1 cellular context compared by ENCODE assay signal in genomic region chr2:188076149-188077056, GRCh38.
A peak's percentile ranks its signal among the peaks of the same experiment; 100 is the strongest.
TF ChIP-seq lines count a peak whose summit lies in the region.

No MANE protein-coding gene starts in this region.

TF ChIP-seq in GM12878, 131 proteins besides CTCF, POLR2A, EP300 and RAD21 (continued from another document):
- TF ChIP-seq ZBTB11 (CRISPR knock-in tag; IDR thresholded peaks at IDR 0.05) = no peak
- TF ChIP-seq ZZZ3 (IDR thresholded peaks at IDR 0.05; ENCODE audit: control insufficient read depth, insufficient read length, low read depth) = no peak
- no peak for TF ChIP-seq MEF2B (IDR thresholded peaks at IDR 0.05; ENCODE audit: partially characterized antibody, poor library complexity, severe bottlenecking)
- no peak for TF ChIP-seq HDGF (IDR thresholded peaks at IDR 0.05)
- peak; percentile 75 for TF ChIP-seq TBL1XR1 (IDR thresholded peaks at IDR 0.05; ENCODE audit: low read depth, low read length)
- TF ChIP-seq, protein P1, sequence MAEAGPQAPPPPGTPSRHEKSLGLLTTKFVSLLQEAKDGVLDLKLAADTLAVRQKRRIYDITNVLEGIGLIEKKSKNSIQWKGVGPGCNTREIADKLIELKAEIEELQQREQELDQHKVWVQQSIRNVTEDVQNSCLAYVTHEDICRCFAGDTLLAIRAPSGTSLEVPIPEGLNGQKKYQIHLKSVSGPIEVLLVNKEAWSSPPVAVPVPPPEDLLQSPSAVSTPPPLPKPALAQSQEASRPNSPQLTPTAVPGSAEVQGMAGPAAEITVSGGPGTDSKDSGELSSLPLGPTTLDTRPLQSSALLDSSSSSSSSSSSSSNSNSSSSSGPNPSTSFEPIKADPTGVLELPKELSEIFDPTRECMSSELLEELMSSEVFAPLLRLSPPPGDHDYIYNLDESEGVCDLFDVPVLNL (IDR thresholded peaks at IDR 0.05; ENCODE audit: low read depth, low read length) = no peak
- TF ChIP-seq RB1 (IDR thresholded peaks at IDR 0.05; ENCODE audit: borderline replicate concordance) = no peak
- TF ChIP-seq, protein P2, sequence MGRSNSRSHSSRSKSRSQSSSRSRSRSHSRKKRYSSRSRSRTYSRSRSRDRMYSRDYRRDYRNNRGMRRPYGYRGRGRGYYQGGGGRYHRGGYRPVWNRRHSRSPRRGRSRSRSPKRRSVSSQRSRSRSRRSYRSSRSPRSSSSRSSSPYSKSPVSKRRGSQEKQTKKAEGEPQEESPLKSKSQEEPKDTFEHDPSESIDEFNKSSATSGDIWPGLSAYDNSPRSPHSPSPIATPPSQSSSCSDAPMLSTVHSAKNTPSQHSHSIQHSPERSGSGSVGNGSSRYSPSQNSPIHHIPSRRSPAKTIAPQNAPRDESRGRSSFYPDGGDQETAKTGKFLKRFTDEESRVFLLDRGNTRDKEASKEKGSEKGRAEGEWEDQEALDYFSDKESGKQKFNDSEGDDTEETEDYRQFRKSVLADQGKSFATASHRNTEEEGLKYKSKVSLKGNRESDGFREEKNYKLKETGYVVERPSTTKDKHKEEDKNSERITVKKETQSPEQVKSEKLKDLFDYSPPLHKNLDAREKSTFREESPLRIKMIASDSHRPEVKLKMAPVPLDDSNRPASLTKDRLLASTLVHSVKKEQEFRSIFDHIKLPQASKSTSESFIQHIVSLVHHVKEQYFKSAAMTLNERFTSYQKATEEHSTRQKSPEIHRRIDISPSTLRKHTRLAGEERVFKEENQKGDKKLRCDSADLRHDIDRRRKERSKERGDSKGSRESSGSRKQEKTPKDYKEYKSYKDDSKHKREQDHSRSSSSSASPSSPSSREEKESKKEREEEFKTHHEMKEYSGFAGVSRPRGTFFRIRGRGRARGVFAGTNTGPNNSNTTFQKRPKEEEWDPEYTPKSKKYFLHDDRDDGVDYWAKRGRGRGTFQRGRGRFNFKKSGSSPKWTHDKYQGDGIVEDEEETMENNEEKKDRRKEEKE (IDR thresholded peaks at IDR 0.05) = no peak
- peak in 1 of 2 experiments; percentile 69; a peak in 1 of 4 replicates for TF ChIP-seq CEBPB (IDR thresholded peaks at IDR 0.05; ENCODE audit: borderline replicate concordance in 1 of 2, low read depth in 2 of 2, low read length in 2 of 2)
- TF ChIP-seq, protein P3, sequence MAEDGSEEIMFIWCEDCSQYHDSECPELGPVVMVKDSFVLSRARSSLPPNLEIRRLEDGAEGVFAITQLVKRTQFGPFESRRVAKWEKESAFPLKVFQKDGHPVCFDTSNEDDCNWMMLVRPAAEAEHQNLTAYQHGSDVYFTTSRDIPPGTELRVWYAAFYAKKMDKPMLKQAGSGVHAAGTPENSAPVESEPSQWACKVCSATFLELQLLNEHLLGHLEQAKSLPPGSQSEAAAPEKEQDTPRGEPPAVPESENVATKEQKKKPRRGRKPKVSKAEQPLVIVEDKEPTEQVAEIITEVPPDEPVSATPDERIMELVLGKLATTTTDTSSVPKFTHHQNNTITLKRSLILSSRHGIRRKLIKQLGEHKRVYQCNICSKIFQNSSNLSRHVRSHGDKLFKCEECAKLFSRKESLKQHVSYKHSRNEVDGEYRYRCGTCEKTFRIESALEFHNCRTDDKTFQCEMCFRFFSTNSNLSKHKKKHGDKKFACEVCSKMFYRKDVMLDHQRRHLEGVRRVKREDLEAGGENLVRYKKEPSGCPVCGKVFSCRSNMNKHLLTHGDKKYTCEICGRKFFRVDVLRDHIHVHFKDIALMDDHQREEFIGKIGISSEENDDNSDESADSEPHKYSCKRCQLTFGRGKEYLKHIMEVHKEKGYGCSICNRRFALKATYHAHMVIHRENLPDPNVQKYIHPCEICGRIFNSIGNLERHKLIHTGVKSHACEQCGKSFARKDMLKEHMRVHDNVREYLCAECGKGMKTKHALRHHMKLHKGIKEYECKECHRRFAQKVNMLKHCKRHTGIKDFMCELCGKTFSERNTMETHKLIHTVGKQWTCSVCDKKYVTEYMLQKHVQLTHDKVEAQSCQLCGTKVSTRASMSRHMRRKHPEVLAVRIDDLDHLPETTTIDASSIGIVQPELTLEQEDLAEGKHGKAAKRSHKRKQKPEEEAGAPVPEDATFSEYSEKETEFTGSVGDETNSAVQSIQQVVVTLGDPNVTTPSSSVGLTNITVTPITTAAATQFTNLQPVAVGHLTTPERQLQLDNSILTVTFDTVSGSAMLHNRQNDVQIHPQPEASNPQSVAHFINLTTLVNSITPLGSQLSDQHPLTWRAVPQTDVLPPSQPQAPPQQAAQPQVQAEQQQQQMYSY (CRISPR knock-in tag; IDR thresholded peaks at IDR 0.05) = no peak
- peak; percentile 96 for TF ChIP-seq JUNB (IDR thresholded peaks at IDR 0.05)
- no peak for TF ChIP-seq ZNF24 (IDR thresholded peaks at IDR 0.05)
- TF ChIP-seq, protein P4, sequence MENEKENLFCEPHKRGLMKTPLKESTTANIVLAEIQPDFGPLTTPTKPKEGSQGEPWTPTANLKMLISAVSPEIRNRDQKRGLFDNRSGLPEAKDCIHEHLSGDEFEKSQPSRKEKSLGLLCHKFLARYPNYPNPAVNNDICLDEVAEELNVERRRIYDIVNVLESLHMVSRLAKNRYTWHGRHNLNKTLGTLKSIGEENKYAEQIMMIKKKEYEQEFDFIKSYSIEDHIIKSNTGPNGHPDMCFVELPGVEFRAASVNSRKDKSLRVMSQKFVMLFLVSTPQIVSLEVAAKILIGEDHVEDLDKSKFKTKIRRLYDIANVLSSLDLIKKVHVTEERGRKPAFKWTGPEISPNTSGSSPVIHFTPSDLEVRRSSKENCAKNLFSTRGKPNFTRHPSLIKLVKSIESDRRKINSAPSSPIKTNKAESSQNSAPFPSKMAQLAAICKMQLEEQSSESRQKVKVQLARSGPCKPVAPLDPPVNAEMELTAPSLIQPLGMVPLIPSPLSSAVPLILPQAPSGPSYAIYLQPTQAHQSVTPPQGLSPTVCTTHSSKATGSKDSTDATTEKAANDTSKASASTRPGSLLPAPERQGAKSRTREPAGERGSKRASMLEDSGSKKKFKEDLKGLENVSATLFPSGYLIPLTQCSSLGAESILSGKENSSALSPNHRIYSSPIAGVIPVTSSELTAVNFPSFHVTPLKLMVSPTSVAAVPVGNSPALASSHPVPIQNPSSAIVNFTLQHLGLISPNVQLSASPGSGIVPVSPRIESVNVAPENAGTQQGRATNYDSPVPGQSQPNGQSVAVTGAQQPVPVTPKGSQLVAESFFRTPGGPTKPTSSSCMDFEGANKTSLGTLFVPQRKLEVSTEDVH (IDR thresholded peaks at IDR 0.05; ENCODE audit: low read depth, partially characterized antibody) = no peak
- no peak for TF ChIP-seq RBBP5 (conservative IDR thresholded peaks at IDR 0.05)
- TF ChIP-seq NR2C1 (IDR thresholded peaks at IDR 0.05) = no peak
- TF ChIP-seq BACH1 (IDR thresholded peaks at IDR 0.05; ENCODE audit: borderline replicate concordance) = no peak
- no peak for TF ChIP-seq SUZ12 (IDR thresholded peaks at IDR 0.05; ENCODE audit: unreplicated experiment)
- TF ChIP-seq ZBTB4 (CRISPR knock-in tag; IDR thresholded peaks at IDR 0.05) = no peak
- no peak for TF ChIP-seq EGR1 (IDR thresholded peaks at IDR 0.05; ENCODE audit: borderline replicate concordance in 1 of 2, low read depth in 2 of 2, low read length in 2 of 2)
- TF ChIP-seq SIN3A (IDR thresholded peaks at IDR 0.05; ENCODE audit: low read depth, low read length) = no peak
- TF ChIP-seq STAT1 (conservative IDR thresholded peaks at IDR 0.05) = no peak
- TF ChIP-seq ZBTB40 (IDR thresholded peaks at IDR 0.05; ENCODE audit: borderline replicate concordance) = no peak
